In the genomic region with DNA sequence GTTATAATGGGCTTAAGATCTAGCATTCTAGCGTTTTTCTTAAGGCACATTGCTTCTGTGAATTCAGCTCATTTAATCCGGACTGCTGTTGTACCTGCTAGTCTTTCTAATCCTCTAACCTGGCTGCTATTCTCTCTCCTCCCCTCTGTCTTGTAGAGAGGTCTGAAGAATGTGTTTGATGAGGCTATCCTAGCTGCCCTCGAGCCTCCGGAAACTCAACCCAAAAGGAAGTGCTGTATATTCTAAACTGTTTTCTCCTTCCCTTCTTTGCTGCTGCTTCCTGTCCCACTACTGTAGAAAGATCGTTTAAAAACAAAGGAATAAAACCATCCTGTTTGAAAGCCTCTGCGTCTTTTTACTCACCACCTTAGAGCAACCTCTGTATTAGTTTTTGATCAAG, we compare ENCODE assay signal across 9 cellular contexts. TPM values are rescaled to one million over a fixed set of nuclear protein-coding genes. Genes with fewer than 3 reads are reported as not detected.
DNase-seq lines count a peak whose midpoint lies in the region; ATAC-seq and TF ChIP-seq lines count a peak whose summit lies in the region.
"Had no signal": no experiment of that assay in that cellular context is flagged by ENCODE, and none has a peak within 500 bp of the region (broad histone marks: within the 10 kb centered on the region; RNA-seq: fewer than 3 reads in every experiment).

No MANE protein-coding gene starts in this region.

- ATAC-seq in GM18868 (IDR thresholded peaks at IDR 0.05; ENCODE audit: unreplicated experiment) = no peak
- no peak for ATAC-seq in GM19023 (IDR thresholded peaks at IDR 0.05; ENCODE audit: unreplicated experiment)

- H3K27me3 Mint-ChIP-seq in brain (no peaks in the 10 kb centered on the region), nephron progenitor cell (ENCODE audit: low read depth, poor library complexity) (no peaks in the 10 kb centered on the region)

- H3K36me3 ChIP-seq in Loucy (ENCODE audit: insufficient read depth, low read length) = peaks cover 58% of the 10 kb centered on the region

- TF ChIP-seq CTCF in Loucy (conservative IDR thresholded peaks at IDR 0.05; ENCODE audit: low read length) (no peak), brain (conservative IDR thresholded peaks at IDR 0.05) (no peak), nephron progenitor cell (IDR thresholded peaks at IDR 0.05) (no peak)

- H3K27ac Mint-ChIP-seq in brain = peak overlapping the region in 4 of 5 experiments; percentile 0 to 87 (median 50)
- peak overlapping the region; percentile 87 for H3K27ac Mint-ChIP-seq in nephron progenitor cell

- peaks cover 18% of the 10 kb centered on the region for H3F3A ChIP-seq in Loucy (ENCODE audit: low read depth)

- peaks cover 60% of the 10 kb centered on the region for H4K20me1 ChIP-seq in Loucy (ENCODE audit: insufficient read depth, low read length, poor library complexity, severe bottlenecking)

- peak overlapping the region; percentile 72 for H3K9ac ChIP-seq in Loucy (ENCODE audit: low read depth, low read length, poor library complexity, severe bottlenecking)

- H3K4me3 Mint-ChIP-seq in brain = peak overlapping the region in 2 of 5 experiments; percentile 5 to 19
- peak overlapping the region; percentile 23 for H3K4me3 Mint-ChIP-seq in nephron progenitor cell

- no peaks in the 10 kb centered on the region for H3K9me3 ChIP-seq in Loucy (ENCODE audit: insufficient read depth, low read depth, low read length)

- no peaks in the 10 kb centered on the region for H3K9me2 ChIP-seq in Loucy (replicated peaks; ENCODE audit: low read depth, low read length)

- no peak overlapping the region for H2AFZ ChIP-seq in Loucy (ENCODE audit: low read length)

- peak overlapping the region; percentile 85 for H3K4me2 ChIP-seq in Loucy (ENCODE audit: low read depth, low read length, poor library complexity, severe bottlenecking)

- H3K36me3 Mint-ChIP-seq in brain (peaks cover 53% of the 10 kb centered on the region), nephron progenitor cell (ENCODE audit: low read depth) (peaks cover 53% of the 10 kb centered on the region)

- DNase-seq in ELF-1 (ENCODE audit: low read depth, low spot score) = peak; percentile 16
- DNase-seq in nephron progenitor cell = no peak
- no peak for DNase-seq in dedifferentiated amniotic fluid mesenchymal stem cell (ENCODE audit: extremely low spot score)
- no peak for DNase-seq in NK-92 treated with Interleukin-12 subunit alpha and Interleukin-12 subunit beta, amount 100 ng/mL, for 24 hours (lab: John Stamatoyannopoulos, UW)
- DNase-seq: NCI-H2029 had no signal

- H3K4me1 Mint-ChIP-seq in brain (peaks cover 56% of the 10 kb centered on the region), nephron progenitor cell (peaks cover 39% of the 10 kb centered on the region)

- H3K4me3 ChIP-seq in Loucy (ENCODE audit: low read length, poor library complexity, severe bottlenecking) = peak overlapping the region; percentile 68

- no peaks in the 10 kb centered on the region for H3K27me3 ChIP-seq in Loucy (ENCODE audit: insufficient read depth, low read length, poor library complexity, severe bottlenecking)

- peaks cover 83% of the 10 kb centered on the region for H3K79me2 ChIP-seq in Loucy (ENCODE audit: insufficient read depth, low read length)

- H3K9me3 Mint-ChIP-seq in brain = peaks cover 0 to 3% (median 0%) of the 10 kb centered on the region in 5 experiments
- peaks cover 4% of the 10 kb centered on the region for H3K9me3 Mint-ChIP-seq in nephron progenitor cell

- peaks cover 43% of the 10 kb centered on the region for H3K4me1 ChIP-seq in Loucy (ENCODE audit: insufficient read depth, low read length, poor library complexity, severe bottlenecking)

RNA-seq across cellular contexts. Expression of a gene that starts 37.3 kb away (rescaled TPM):
- polyA plus RNA-seq in brain (ENCODE audit: insufficient read depth, low read depth, low replicate concordance) = 200 TPM

RNA-seq across cellular contexts. Expression of a gene that starts 53.1 kb away (rescaled TPM):
- 5.0 TPM for polyA plus RNA-seq in brain (ENCODE audit: insufficient read depth, low read depth, low replicate concordance)
